Comparison of ENCODE assay signal across 25 cellular contexts in genomic region chr3:32136703-32137102, GRCh38.
"Had no signal": no experiment of that assay in that cellular context is flagged by ENCODE, and none has a peak within 500 bp of the region (broad histone marks: within the 10 kb centered on the region; RNA-seq: fewer than 3 reads in every experiment).

No MANE protein-coding gene starts in this region.

- DNase-seq: activated CD4-positive, alpha-beta T cell treated with anti-CD3 and anti-CD28 coated beads for 48 hours; activated CD4-positive, alpha-beta T cell treated with anti-CD3 and anti-CD28 coated beads, Interleukin-2, amount 50 U/mL, for 48 hours; activated CD8-positive, alpha-beta memory T cell treated with anti-CD3 and anti-CD28 coated beads for 24 hours; activated effector memory CD4-positive, alpha-beta T cell treated with Interleukin-2 at 50 U/mL for 16 hours; activated naive CD4-positive, alpha-beta T cell treated with anti-CD3 and anti-CD28 coated beads, Interleukin-2, amount 10 ng/mL, durations not matched to agents 7 days and 5 days; amniotic stem cell; brain microvascular endothelial cell; effector memory CD8-positive, alpha-beta T cell; erythroblast; gastrocnemius medialis; islet precursor cell; left ventricle myocardium inferior; ovary; psoas muscle; sigmoid colon; small intestine; stimulated activated naive CD8-positive, alpha-beta T cell treated with anti-CD3 and anti-CD28 coated beads, Interleukin-15, Interleukin-2, amounts not matched to agents 100 U/mL and 50 U/mL, for 24 hours; upper lobe of left lung; WERI-Rb-1 had no signal

- H3K4me1 ChIP-seq: sigmoid colon, vagina had no signal

- ATAC-seq: activated CD4-positive, CD25-positive, alpha-beta regulatory T cell treated with anti-CD3 and anti-CD28 coated beads, Interleukin-2, amount 50 U/mL, for 24 hours; effector memory CD8-positive, alpha-beta T cell; gastrocnemius medialis; psoas muscle; stimulated activated naive CD8-positive, alpha-beta T cell treated with anti-CD3 and anti-CD28 coated beads, Interleukin-15, Interleukin-2, amounts not matched to agents 100 U/mL and 50 U/mL, for 24 hours had no signal

- H3K9me3 ChIP-seq: gastrocnemius medialis, left ventricle myocardium inferior, neutrophil, ovary, psoas muscle, sigmoid colon, upper lobe of left lung, vagina had no signal

- H3K36me3 ChIP-seq: brain microvascular endothelial cell, neutrophil, ovary, vagina, WERI-Rb-1 had no signal

- H3K27ac ChIP-seq: brain microvascular endothelial cell, coronary artery, gastrocnemius medialis, hepatocyte, left ventricle myocardium inferior, neutrophil, ovary, psoas muscle, sigmoid colon, upper lobe of left lung, vagina, WERI-Rb-1 had no signal

- H3K27me3 ChIP-seq: brain microvascular endothelial cell, gastrocnemius medialis, hepatocyte, neutrophil, ovary, sigmoid colon, upper lobe of left lung, vagina had no signal

- H3K4me3 ChIP-seq: coronary artery, gastrocnemius medialis, hepatocyte, left ventricle myocardium inferior, lung, ovary, psoas muscle, sigmoid colon, upper lobe of left lung, vagina had no signal
